In the genomic region with DNA sequence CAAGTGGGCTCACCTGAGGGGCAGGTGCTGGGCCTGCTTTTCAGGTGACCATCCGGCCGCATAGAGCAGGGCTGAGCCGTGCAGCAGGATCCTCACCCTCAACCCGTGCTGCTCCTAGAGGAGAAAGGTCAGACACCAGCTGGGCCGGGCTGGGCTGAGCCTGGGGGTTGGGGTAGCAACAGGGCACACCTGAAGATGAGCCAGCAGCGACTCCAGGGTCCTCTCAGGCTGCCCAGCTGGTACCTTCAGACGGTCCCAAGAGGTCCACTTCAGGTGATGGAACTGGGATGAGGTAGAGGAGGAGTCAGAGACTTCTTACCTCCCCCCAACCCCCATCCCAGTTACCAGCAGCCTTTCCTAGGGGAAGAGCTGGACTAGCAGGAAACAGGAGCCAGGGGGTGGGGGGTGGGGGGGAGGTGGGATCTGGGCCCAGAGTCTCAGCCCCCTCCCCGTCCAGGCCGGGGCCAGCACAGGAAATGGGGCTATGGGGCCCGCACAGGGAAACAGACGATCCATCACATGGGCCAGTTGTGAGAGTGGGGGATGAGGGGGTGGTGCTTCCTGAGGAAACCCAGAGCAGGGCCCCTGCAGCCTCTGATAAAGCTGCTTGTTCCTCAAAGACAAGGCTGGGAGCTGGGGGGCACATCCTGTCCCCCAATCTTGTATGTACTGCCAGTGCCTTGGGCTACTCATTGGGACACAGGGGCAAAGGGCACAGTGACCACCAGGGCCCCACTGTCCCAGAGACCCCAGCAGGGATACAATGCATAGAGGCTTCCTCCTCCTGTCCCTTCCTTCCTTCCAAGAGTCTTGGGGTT, we compare ENCODE assay signal across 8 cellular contexts. TPM values are rescaled to one million over a fixed set of nuclear protein-coding genes. Genes with fewer than 3 reads are reported as not detected.
DNase-seq lines count a peak whose midpoint lies in the region; ATAC-seq and TF ChIP-seq lines count a peak whose summit lies in the region.

No MANE protein-coding gene starts in this region.

- H3F3A ChIP-seq in DOHH2 (ENCODE audit: control insufficient read depth, insufficient read depth), result peaks cover 22% of the 10 kb centered on the region

- peak; percentile 44 for DNase-seq in NOMO-1 treated with dmso at 0.1 percent for 144 hours (lab: John Stamatoyannopoulos, UW; ENCODE audit: unreplicated experiment)
- peak; percentile 68 to 82 for DNase-seq in erythroblast (lab: John Stamatoyannopoulos, UW)
- DNase-seq in pons (ENCODE audit: low spot score), result peak; percentile 46
- DNase-seq in mesenteric fat pad (ENCODE audit: low spot score), result no peak

- no peaks in the 10 kb centered on the region for H3K27me3 ChIP-seq in DOHH2 (ENCODE audit: control insufficient read depth, low read length)

- peak overlapping the region; percentile 98 for H3K27ac ChIP-seq in DOHH2 (ENCODE audit: low read depth, low read length)

- TF ChIP-seq POLR2A in erythroblast (IDR thresholded peaks at IDR 0.05; ENCODE audit: low read length), result no peak

- peaks cover 72% of the 10 kb centered on the region for H3K4me1 ChIP-seq in DOHH2 (ENCODE audit: control insufficient read depth, low read length)

- peak overlapping the region; percentile 99 for H3K4me2 ChIP-seq in DOHH2 (ENCODE audit: low read length)

- TF ChIP-seq CTCF in DOHH2 (IDR thresholded peaks at IDR 0.05; ENCODE audit: low read depth, low read length, poor library complexity, severe bottlenecking), result no peak

- no peaks in the 10 kb centered on the region for H3K9me2 ChIP-seq in DOHH2 (replicated peaks; ENCODE audit: control insufficient read depth, low read length)

- H4K20me1 ChIP-seq in DOHH2 (ENCODE audit: control insufficient read depth, insufficient read depth, low read depth, low read length), result no peaks in the 10 kb centered on the region

- peaks cover 19% of the 10 kb centered on the region for H3K79me2 ChIP-seq in DOHH2 (ENCODE audit: control insufficient read depth, low read length)

- H3K36me3 ChIP-seq in DOHH2 (ENCODE audit: control insufficient read depth, low read length), result peaks cover 22% of the 10 kb centered on the region

- H3K4me3 ChIP-seq in DOHH2 (ENCODE audit: low read length), result peak overlapping the region; percentile 90

- ATAC-seq in HG02678 (IDR thresholded peaks at IDR 0.05; ENCODE audit: unreplicated experiment) (no peak), HG02938 (IDR thresholded peaks at IDR 0.05; ENCODE audit: unreplicated experiment) (no peak), HG03196 (IDR thresholded peaks at IDR 0.05; ENCODE audit: unreplicated experiment) (no peak)

- no peaks in the 10 kb centered on the region for H3K9me3 ChIP-seq in DOHH2 (ENCODE audit: control insufficient read depth, insufficient read depth, low read length)

RNA-seq across cellular contexts. Expression of a gene that starts 3.0 kb away (rescaled TPM):
- total RNA-seq in mesenteric fat pad, result 3.2 TPM

RNA-seq across cellular contexts. Expression of a gene that starts 6.4 kb away (rescaled TPM):
- total RNA-seq in mesenteric fat pad, result not detected

RNA-seq across cellular contexts. Expression of a gene that starts 7.7 kb away (rescaled TPM):
- total RNA-seq in mesenteric fat pad, result 38.2 TPM

RNA-seq across cellular contexts. Expression of a gene that starts 19.8 kb away (rescaled TPM):
- total RNA-seq in mesenteric fat pad, result 35.4 TPM

RNA-seq across cellular contexts. Expression of a gene that starts 50.3 kb away (rescaled TPM):
- total RNA-seq in mesenteric fat pad, result 1.1 TPM
